In genomic region chr13:40179421-40179820, GRCh38 we compare ENCODE assay signal across 22 cellular contexts.
A peak's percentile ranks its signal among the peaks of the same experiment; 100 is the strongest.
DNase-seq lines count a peak whose midpoint lies in the region; TF ChIP-seq lines count a peak whose summit lies in the region.
"Had no signal": no experiment of that assay in that cellular context is flagged by ENCODE, and none has a peak within 500 bp of the region (broad histone marks: within the 10 kb centered on the region; RNA-seq: fewer than 3 reads in every experiment).

No MANE protein-coding gene starts in this region.

- H3K36me3 Mint-ChIP-seq in nephron (ENCODE audit: low read depth): no peaks in the 10 kb centered on the region
- H3K36me3 Mint-ChIP-seq: CD8-positive, alpha-beta T cell had no signal

- peak; percentile 30 for DNase-seq in NCI-H1694 treated with DMSO at 0.1 percent for 48 hours (lab: John Stamatoyannopoulos, UW)
- DNase-seq in NCI-H1694 (lab: John Stamatoyannopoulos, UW): no peak
- peak; percentile 82 for DNase-seq in DMS79 treated with DMSO at 0.1 percent for 48 hours (lab: John Stamatoyannopoulos, UW)
- DNase-seq in glomerular visceral epithelial cell (ENCODE audit: extremely low spot score): peak; percentile 8
- no peak for DNase-seq in HAP-1 (ENCODE audit: low spot score in 2 of 2)
- no peak for DNase-seq in mesenteric fat pad (ENCODE audit: low spot score)
- no peak for DNase-seq in HUDEP-2 (lab: John Stamatoyannopoulos, UW; ENCODE audit: unreplicated experiment in 76 of 76)
- DNase-seq: AML-193; C1 segment of cervical spinal cord; CD8-positive, alpha-beta T cell; EL; GF-D8; GM23248; H9; KBM-7; NCI-H1092; NCI-H1436; NCI-H2029; NCI-H2227 treated with DMSO at 0.1 percent for 48 hours; NCI-H524 treated with DMSO at 0.1 percent for 48 hours; NCI-H82 had no signal

- H3K9me3 Mint-ChIP-seq in nephron: peaks cover 2% of the 10 kb centered on the region
- H3K9me3 Mint-ChIP-seq: CD8-positive, alpha-beta T cell; H9 had no signal

- TF ChIP-seq CTCF in nephron (IDR thresholded peaks at IDR 0.05; ENCODE audit: unreplicated experiment in 3 of 3): no peak

- H3K4me3 Mint-ChIP-seq in nephron: no peak overlapping the region
- H3K4me3 Mint-ChIP-seq: CD8-positive, alpha-beta T cell; H9 had no signal

- no peaks in the 10 kb centered on the region for H3K27me3 ChIP-seq in HAP-1 (ENCODE audit: low read depth)

- peaks cover 21% of the 10 kb centered on the region for H3K4me1 Mint-ChIP-seq in nephron

- in situ Hi-C loops in HAP-1 (cut with MboI; ENCODE audit: low sequenced_read_pairs): no loop called here

- no peak overlapping the region for H3K4me3 ChIP-seq in HAP-1
- H3K4me3 ChIP-seq: GM23248 had no signal

- H3K36me3 ChIP-seq in HAP-1 (replicated peaks): no peaks in the 10 kb centered on the region

- no peaks in the 10 kb centered on the region; the same call in 1 of the 2 replicates for H3K4me1 ChIP-seq in HAP-1

- H3K27me3 Mint-ChIP-seq in nephron (ENCODE audit: low read depth): peaks cover 3% of the 10 kb centered on the region

- no peaks in the 10 kb centered on the region for H3K9me3 ChIP-seq in HAP-1

- H3K27ac Mint-ChIP-seq in nephron: peak overlapping the region; percentile 5 to 66 (median 47)
- H3K27ac Mint-ChIP-seq: CD8-positive, alpha-beta T cell; H9 had no signal

Comparison
In these comparisons a context has a peak if more than half of its experiments do, and no peak if none do; other contexts are left out.
1. DNase-seq: peak in NCI-H1694 treated with DMSO at 0.1 percent for 48 hours (single experiment), DMS79 treated with DMSO at 0.1 percent for 48 hours (single experiment) and glomerular visceral epithelial cell (single experiment); none in NCI-H1694 (single experiment), HAP-1 (0 of 2), mesenteric fat pad (single experiment) and HUDEP-2 (0 of 76).